ENCODE assay signal across 1 cellular context in the genomic region with DNA sequence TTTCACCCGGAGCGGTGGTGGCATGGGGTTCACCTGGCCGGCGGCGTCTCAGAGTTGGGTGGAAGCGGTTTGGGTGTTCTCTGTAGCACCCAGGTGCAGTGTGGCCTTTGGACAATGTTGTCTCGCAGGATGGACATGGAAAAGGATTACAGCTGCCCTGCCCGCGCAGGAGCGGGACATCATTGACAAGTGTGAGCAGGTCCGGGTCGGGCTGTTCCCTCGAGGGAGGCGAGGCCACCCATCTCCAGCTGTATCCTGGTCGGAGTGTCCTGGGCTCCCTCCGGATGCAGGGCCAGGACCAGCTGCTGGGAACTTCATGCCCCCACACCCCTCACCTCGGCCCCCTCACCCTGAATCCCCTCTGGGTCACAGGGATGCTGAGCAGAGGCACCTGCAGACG.
TF ChIP-seq lines count a peak whose summit lies in the region.

No MANE protein-coding gene starts in this region.

TF ChIP-seq in SK-N-SH treated with all-trans-retinoic acid at 6 μM for 48 hours, 23 proteins besides CTCF, POLR2A, EP300 and RAD21 (continued from another document):
- no peak for TF ChIP-seq CSRNP3 (CRISPR knock-in tag; IDR thresholded peaks at IDR 0.05)
- TF ChIP-seq TCF4 (CRISPR knock-in tag; IDR thresholded peaks at IDR 0.05; ENCODE audit: borderline replicate concordance) = no peak
- no peak for TF ChIP-seq TOX (CRISPR knock-in tag; IDR thresholded peaks at IDR 0.05; ENCODE audit: borderline replicate concordance)
- TF ChIP-seq POU6F1 (CRISPR knock-in tag; IDR thresholded peaks at IDR 0.05; ENCODE audit: borderline replicate concordance, low read depth) = no peak
- no peak for TF ChIP-seq ISL1 (CRISPR knock-in tag; IDR thresholded peaks at IDR 0.05)
- TF ChIP-seq SNAI2 (CRISPR knock-in tag; IDR thresholded peaks at IDR 0.05) = no peak
